16 cellular contexts compared by ENCODE assay signal in the genomic region with DNA sequence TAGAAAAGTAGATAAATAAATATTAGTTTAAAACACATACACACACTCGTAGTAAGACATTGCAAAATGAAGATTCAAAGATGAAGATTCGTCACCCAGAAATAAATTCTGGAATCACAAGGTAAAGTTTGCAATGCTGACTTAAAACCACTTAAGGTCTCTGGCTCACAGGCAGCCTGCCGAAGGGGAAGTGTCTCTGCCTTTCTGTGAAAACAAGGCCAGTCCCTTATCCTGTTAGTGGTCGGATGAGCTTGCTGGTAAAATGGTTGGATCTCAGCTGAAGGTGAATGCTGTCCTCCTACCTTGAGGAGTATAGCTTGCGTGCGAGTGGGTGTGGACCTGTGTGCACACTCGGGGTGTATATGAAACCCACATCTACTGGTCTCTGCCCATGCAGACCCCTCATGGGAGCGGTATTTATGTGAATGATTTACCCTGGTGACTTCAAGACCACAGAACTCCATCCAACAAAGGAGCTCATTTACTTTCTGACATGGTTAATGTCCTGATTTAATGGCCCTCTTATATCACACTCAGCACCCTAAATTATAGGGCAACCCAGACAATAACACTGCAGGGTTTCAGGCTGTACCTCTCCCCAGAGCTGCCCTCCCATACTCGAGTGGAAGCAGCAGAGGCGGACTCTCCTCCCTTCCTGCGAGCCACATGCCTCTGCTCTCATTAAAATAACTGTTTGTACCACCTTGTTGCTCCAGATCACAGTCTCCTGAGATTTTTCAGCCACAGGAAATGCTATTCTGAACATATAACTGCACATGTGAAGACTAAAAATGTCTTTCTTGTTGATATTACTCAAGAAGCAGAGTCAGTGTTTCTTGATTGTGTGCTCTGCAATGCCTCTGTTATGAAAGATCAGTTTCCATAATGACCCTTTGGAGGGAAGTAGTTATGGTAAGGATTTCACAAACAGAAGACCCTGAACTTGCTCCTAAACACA. TPM values are rescaled to one million over a fixed set of nuclear protein-coding genes. Genes with fewer than 3 reads are reported as not detected.
DNase-seq lines count a peak whose midpoint lies in the region; ATAC-seq and TF ChIP-seq lines count a peak whose summit lies in the region.
"Had no signal": no experiment of that assay in that cellular context is flagged by ENCODE, and none has a peak within 500 bp of the region (broad histone marks: within the 10 kb centered on the region; RNA-seq: fewer than 3 reads in every experiment).

No MANE protein-coding gene starts in this region.

- no peaks in the 10 kb centered on the region for H3K9me2 ChIP-seq in DOHH2 (replicated peaks; ENCODE audit: control insufficient read depth, low read length)

- H3K4me3 ChIP-seq in DOHH2 (ENCODE audit: low read length) (peak overlapping the region; percentile 56), HL-60 (replicated peaks; ENCODE audit: insufficient read depth, low read length) (no peak overlapping the region), OCI-LY3 (ENCODE audit: low read length) (peak overlapping the region; percentile 6; the same call in 1 of the 2 replicates)
- H3K4me3 ChIP-seq: adrenal gland, left lung had no signal

- TF ChIP-seq CTCF in DOHH2 (IDR thresholded peaks at IDR 0.05; ENCODE audit: low read depth, low read length, poor library complexity, severe bottlenecking) (no peak), HL-60 (IDR thresholded peaks at IDR 0.05; ENCODE audit: insufficient read depth, low read length) (no peak), OCI-LY3 (IDR thresholded peaks at IDR 0.05; ENCODE audit: low read depth, low read length) (no peak)

- H3K79me2 ChIP-seq in DOHH2 (ENCODE audit: control insufficient read depth, low read length) (no peaks in the 10 kb centered on the region), OCI-LY3 (ENCODE audit: low read length) (no peaks in the 10 kb centered on the region)

- peaks cover 6% of the 10 kb centered on the region for H3F3A ChIP-seq in DOHH2 (ENCODE audit: control insufficient read depth, insufficient read depth)

- peak overlapping the region; percentile 44; the same call in 1 of the 2 replicates for H3K9ac ChIP-seq in OCI-LY3 (ENCODE audit: low read length)

- H3K4me2 ChIP-seq in DOHH2 (ENCODE audit: low read length) (peak overlapping the region; percentile 83), OCI-LY3 (ENCODE audit: low read length) (peak overlapping the region; percentile 47)

- H3K4me1 Mint-ChIP-seq in natural killer cell treated with Interleukin-12 subunit alpha and Interleukin-12 subunit beta and Interleukin-15 and Interleukin-18, amount 100 ng/mL, for 72 hours (ENCODE audit: low read depth in 2 of 2), result no peaks in the 10 kb centered on the region
- H3K4me1 Mint-ChIP-seq: activated B cell treated with CpG ODN at 0.5 μM for 24 hours; naive thymus-derived CD8-positive, alpha-beta T cell had no signal

- H3K27ac Mint-ChIP-seq in natural killer cell treated with Interleukin-12 subunit alpha and Interleukin-12 subunit beta and Interleukin-15 and Interleukin-18, amount 100 ng/mL, for 72 hours, result no peak overlapping the region
- H3K27ac Mint-ChIP-seq: activated B cell treated with CpG ODN at 0.5 μM for 24 hours; naive thymus-derived CD8-positive, alpha-beta T cell had no signal

- no peak overlapping the region for H3K4me3 Mint-ChIP-seq in natural killer cell treated with Interleukin-12 subunit alpha and Interleukin-12 subunit beta and Interleukin-15 and Interleukin-18, amount 100 ng/mL, for 72 hours
- H3K4me3 Mint-ChIP-seq: activated B cell treated with CpG ODN at 0.5 μM for 24 hours; naive thymus-derived CD8-positive, alpha-beta T cell had no signal

- H3K27ac ChIP-seq in DOHH2 (ENCODE audit: low read depth, low read length), result peak overlapping the region; percentile 81
- H3K27ac ChIP-seq in HL-60 (replicated peaks), result no peak overlapping the region
- peak overlapping the region; percentile 76 for H3K27ac ChIP-seq in OCI-LY3 (ENCODE audit: low read length)
- H3K27ac ChIP-seq: adrenal gland, foreskin keratinocyte, left lung had no signal

- H3K4me1 ChIP-seq in DOHH2 (ENCODE audit: control insufficient read depth, low read length) (peaks cover 40% of the 10 kb centered on the region), OCI-LY3 (ENCODE audit: low read length) (peaks cover 26% of the 10 kb centered on the region)
- H3K4me1 ChIP-seq: adrenal gland, foreskin keratinocyte, left lung had no signal

- DNase-seq in HL-60 (ENCODE audit: low read depth in 1 of 2, low spot score in 1 of 2) (peak; percentile 29 to 56), left kidney (ENCODE audit: low read depth, low spot score) (peak; percentile 84), activated gamma-delta T cell treated with Interleukin-2 at 50 U/mL for 16 hours (no peak), DMS79 (lab: John Stamatoyannopoulos, UW) (no peak)
- no peak for DNase-seq in natural killer cell treated with Interleukin-12 subunit alpha and Interleukin-12 subunit beta and Interleukin-15 and Interleukin-18, amount 100 ng/mL, for 72 hours (ENCODE audit: low spot score)
- DNase-seq: activated B cell treated with CpG ODN at 0.5 μM for 24 hours; adrenal gland; cerebellar nuclear complex; foreskin keratinocyte; left lung; naive thymus-derived CD8-positive, alpha-beta T cell; NCI-H1048 had no signal

- ATAC-seq in natural killer cell treated with Interleukin-12 subunit alpha and Interleukin-12 subunit beta and Interleukin-15 and Interleukin-18, amount 100 ng/mL, for 72 hours, result no peak
- no peak for ATAC-seq in HG03139 (IDR thresholded peaks at IDR 0.05; ENCODE audit: unreplicated experiment)
- ATAC-seq: foreskin keratinocyte; left lung; naive thymus-derived CD8-positive, alpha-beta T cell; Panc1 had no signal

- no peaks in the 10 kb centered on the region for H4K20me1 ChIP-seq in DOHH2 (ENCODE audit: control insufficient read depth, insufficient read depth, low read depth, low read length)
- H4K20me1 ChIP-seq in OCI-LY3 (ENCODE audit: insufficient read depth, low read length), result no peaks in the 10 kb centered on the region

- no peaks in the 10 kb centered on the region for H3K9me3 Mint-ChIP-seq in natural killer cell treated with Interleukin-12 subunit alpha and Interleukin-12 subunit beta and Interleukin-15 and Interleukin-18, amount 100 ng/mL, for 72 hours

- peaks cover 16 to 34% of the 10 kb centered on the region in 2 donors for H3K27me3 Mint-ChIP-seq in natural killer cell treated with Interleukin-12 subunit alpha and Interleukin-12 subunit beta and Interleukin-15 and Interleukin-18, amount 100 ng/mL, for 72 hours

- H3K27me3 ChIP-seq in DOHH2 (ENCODE audit: control insufficient read depth, low read length) (no peaks in the 10 kb centered on the region), HL-60 (ENCODE audit: insufficient read depth, poor library complexity, severe bottlenecking) (no peaks in the 10 kb centered on the region), OCI-LY3 (ENCODE audit: low read depth, low read length) (no peaks in the 10 kb centered on the region)
- H3K27me3 ChIP-seq: adrenal gland, foreskin keratinocyte, left lung had no signal

- H3K9me3 ChIP-seq in DOHH2 (ENCODE audit: control insufficient read depth, insufficient read depth, low read length) (peaks cover 4% of the 10 kb centered on the region; the same call in 1 of the 2 replicates), OCI-LY3 (ENCODE audit: insufficient read depth, low read length) (no peaks in the 10 kb centered on the region; the same call in 1 of the 2 replicates)
- H3K9me3 ChIP-seq: adrenal gland, left lung had no signal

- H2AFZ ChIP-seq in OCI-LY3 (ENCODE audit: low read depth, low read length), result no peak overlapping the region

- no peaks in the 10 kb centered on the region for H3K36me3 Mint-ChIP-seq in natural killer cell treated with Interleukin-12 subunit alpha and Interleukin-12 subunit beta and Interleukin-15 and Interleukin-18, amount 100 ng/mL, for 72 hours

- H3K36me3 ChIP-seq in DOHH2 (ENCODE audit: control insufficient read depth, low read length) (no peaks in the 10 kb centered on the region), OCI-LY3 (replicated peaks; ENCODE audit: low read depth, low read length) (peaks cover 4% of the 10 kb centered on the region)
- H3K36me3 ChIP-seq: adrenal gland, left lung had no signal

RNA-seq across cellular contexts. Expression of gene ALDH1A3, which starts 45.9 kb away (rescaled TPM):
- not detected for total RNA-seq in natural killer cell treated with Interleukin-12 subunit alpha and Interleukin-12 subunit beta and Interleukin-15 and Interleukin-18, amount 100 ng/mL, for 72 hours
- total RNA-seq: activated B cell treated with CpG ODN at 0.5 μM for 24 hours; naive thymus-derived CD8-positive, alpha-beta T cell had no signal

Comparison
In these comparisons a context has a peak if more than half of its experiments do, and no peak if none do; other contexts are left out.
1. DNase-seq: peak in HL-60 (2 of 2) and left kidney (single experiment); none in natural killer cell treated with Interleukin-12 subunit alpha and Interleukin-12 subunit beta and Interleukin-15 and Interleukin-18, amount 100 ng/mL, for 72 hours (single experiment), activated gamma-delta T cell treated with Interleukin-2 at 50 U/mL for 16 hours (single experiment) and DMS79 (single experiment).